Comparison of ENCODE assay signal across 23 cellular contexts in the genomic region with DNA sequence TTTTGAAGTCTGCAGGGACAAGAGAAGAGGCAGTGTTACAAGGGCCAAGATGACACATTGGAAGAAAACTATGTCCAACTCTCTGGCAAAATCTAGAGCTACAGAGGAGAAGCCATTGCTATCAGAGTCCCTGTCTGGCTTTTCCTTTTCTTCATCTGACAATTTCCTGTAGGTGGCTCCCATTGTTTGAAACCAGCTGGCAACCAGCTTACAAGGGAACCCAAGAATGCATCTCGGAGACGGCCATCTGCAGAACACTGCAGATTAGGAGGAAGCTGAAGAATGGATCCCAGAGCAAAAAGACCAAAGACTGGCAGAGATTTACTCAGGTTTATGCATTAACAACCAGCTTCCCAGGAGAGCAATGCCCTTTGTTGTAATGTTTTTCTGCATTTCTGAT.
DNase-seq lines count a peak whose midpoint lies in the region; ATAC-seq and TF ChIP-seq lines count a peak whose summit lies in the region.
"Had no signal": no experiment of that assay in that cellular context is flagged by ENCODE, and none has a peak within 500 bp of the region (broad histone marks: within the 10 kb centered on the region; RNA-seq: fewer than 3 reads in every experiment).

No MANE protein-coding gene starts in this region.

- H3K36me3 ChIP-seq in left ventricle myocardium inferior, result no peaks in the 10 kb centered on the region
- H3K36me3 ChIP-seq: colonic mucosa, right atrium auricular region, transverse colon had no signal

- no peak for DNase-seq in left ventricle myocardium inferior
- DNase-seq in left ventricle myocardium superior, result no peak
- DNase-seq in iPS-NIHi7 (ENCODE audit: extremely low spot score), result peak; percentile 11
- no peak for DNase-seq in activated naive CD8-positive, alpha-beta T cell treated with anti-CD3 and anti-CD28 coated beads for 36 hours
- DNase-seq in kidney tubule cell (ENCODE audit: low spot score), result no peak
- no peak for DNase-seq in activated CD4-positive, alpha-beta T cell treated with anti-CD3 and anti-CD28 coated beads for 48 hours
- DNase-seq: activated T-cell treated with anti-CD3 and anti-CD28 coated beads, Interleukin-2, amount 50 U/mL, for 48 hours; colonic mucosa; DND-41; KG1; kidney glomerular epithelial cell; NCI-H1048; NK-92 treated with Interleukin-12 subunit alpha and Interleukin-12 subunit beta, amount 100 ng/mL, for 24 hours; stimulated activated naive CD4-positive, alpha-beta T cell treated with Interleukin-2 at 50 U/mL for 16 hours; T-helper 1 cell; transverse colon had no signal

- H3K27ac Mint-ChIP-seq in activated naive CD8-positive, alpha-beta T cell treated with anti-CD3 and anti-CD28 coated beads for 36 hours, result no peak overlapping the region
- H3K27ac Mint-ChIP-seq: activated naive CD4-positive, alpha-beta T cell treated with anti-CD3 and anti-CD28 coated beads, Interleukin-2, amount 50 U/mL, for 72 hours had no signal

- H3K4me1 Mint-ChIP-seq in activated naive CD8-positive, alpha-beta T cell treated with anti-CD3 and anti-CD28 coated beads for 36 hours, result no peaks in the 10 kb centered on the region

- intact Hi-C loops in left ventricle myocardium inferior (cut with micrococcal nuclease), result no loop called here
- intact Hi-C loops in left ventricle myocardium superior (cut with micrococcal nuclease), result no loop called here

- H3K4me3 ChIP-seq in left ventricle myocardium inferior, result no peak overlapping the region
- H3K4me3 ChIP-seq: body of pancreas, colonic mucosa, right atrium auricular region, transverse colon had no signal

- no peaks in the 10 kb centered on the region for H3K36me3 Mint-ChIP-seq in activated naive CD8-positive, alpha-beta T cell treated with anti-CD3 and anti-CD28 coated beads for 36 hours
- H3K36me3 Mint-ChIP-seq: activated naive CD4-positive, alpha-beta T cell treated with anti-CD3 and anti-CD28 coated beads, Interleukin-2, amount 50 U/mL, for 72 hours had no signal

- H3K27me3 Mint-ChIP-seq in activated naive CD8-positive, alpha-beta T cell treated with anti-CD3 and anti-CD28 coated beads for 36 hours, result no peaks in the 10 kb centered on the region

- TF ChIP-seq CTCF in left ventricle myocardium inferior (IDR thresholded peaks at IDR 0.05; ENCODE audit: borderline replicate concordance), result no peak

- peak overlapping the region; percentile 14 for H3K27ac ChIP-seq in left ventricle myocardium inferior (replicated peaks)
- H3K27ac ChIP-seq: body of pancreas, colonic mucosa, foreskin keratinocyte, transverse colon, VCaP had no signal

- peaks cover 2% of the 10 kb centered on the region for H3K9me3 Mint-ChIP-seq in activated naive CD8-positive, alpha-beta T cell treated with anti-CD3 and anti-CD28 coated beads for 36 hours

- H3K4me3 Mint-ChIP-seq in activated naive CD8-positive, alpha-beta T cell treated with anti-CD3 and anti-CD28 coated beads for 36 hours, result no peak overlapping the region

- no peaks in the 10 kb centered on the region for H3K27me3 ChIP-seq in left ventricle myocardium inferior (ENCODE audit: low read depth)
- H3K27me3 ChIP-seq: body of pancreas, colonic mucosa, foreskin keratinocyte, right atrium auricular region, transverse colon had no signal

- ATAC-seq in left ventricle myocardium superior, result no peak
- 0 out of 3 replicates have a peak, but pooled peaks have one; percentile 31 for ATAC-seq in SK-N-SH treated with all-trans-retinoic acid at 6 μM for 48 hours
- no peak for ATAC-seq in GM18520 (IDR thresholded peaks at IDR 0.05; ENCODE audit: unreplicated experiment)
- ATAC-seq: activated naive CD4-positive, alpha-beta T cell treated with anti-CD3 and anti-CD28 coated beads, Interleukin-2, amount 50 U/mL, for 72 hours had no signal

- H3K9me3 ChIP-seq in left ventricle myocardium inferior (replicated peaks), result peaks cover 9% of the 10 kb centered on the region
- H3K9me3 ChIP-seq: body of pancreas, colonic mucosa, right atrium auricular region, transverse colon had no signal

- H3K4me1 ChIP-seq in left ventricle myocardium inferior, result no peaks in the 10 kb centered on the region
- H3K4me1 ChIP-seq: body of pancreas, colonic mucosa, foreskin keratinocyte, transverse colon had no signal

TF ChIP-seq in SK-N-SH treated with all-trans-retinoic acid at 6 μM for 48 hours, 23 proteins besides CTCF, POLR2A, EP300 and RAD21:
- TF ChIP-seq PPARA (CRISPR knock-in tag; IDR thresholded peaks at IDR 0.05; ENCODE audit: borderline replicate concordance) (no peak), BACH2 (CRISPR knock-in tag; IDR thresholded peaks at IDR 0.05; ENCODE audit: borderline replicate concordance) (no peak), ZNF8 (CRISPR knock-in tag; IDR thresholded peaks at IDR 0.05) (no peak), GLIS3 (CRISPR knock-in tag; IDR thresholded peaks at IDR 0.05) (no peak), CREB5 (CRISPR knock-in tag; IDR thresholded peaks at IDR 0.05; ENCODE audit: low read depth) (no peak), ZC3H10 (CRISPR knock-in tag; IDR thresholded peaks at IDR 0.05) (no peak), ISL1 (CRISPR knock-in tag; IDR thresholded peaks at IDR 0.05) (no peak), TOX (CRISPR knock-in tag; IDR thresholded peaks at IDR 0.05; ENCODE audit: borderline replicate concordance) (no peak)
- TF ChIP-seq, protein P1, sequence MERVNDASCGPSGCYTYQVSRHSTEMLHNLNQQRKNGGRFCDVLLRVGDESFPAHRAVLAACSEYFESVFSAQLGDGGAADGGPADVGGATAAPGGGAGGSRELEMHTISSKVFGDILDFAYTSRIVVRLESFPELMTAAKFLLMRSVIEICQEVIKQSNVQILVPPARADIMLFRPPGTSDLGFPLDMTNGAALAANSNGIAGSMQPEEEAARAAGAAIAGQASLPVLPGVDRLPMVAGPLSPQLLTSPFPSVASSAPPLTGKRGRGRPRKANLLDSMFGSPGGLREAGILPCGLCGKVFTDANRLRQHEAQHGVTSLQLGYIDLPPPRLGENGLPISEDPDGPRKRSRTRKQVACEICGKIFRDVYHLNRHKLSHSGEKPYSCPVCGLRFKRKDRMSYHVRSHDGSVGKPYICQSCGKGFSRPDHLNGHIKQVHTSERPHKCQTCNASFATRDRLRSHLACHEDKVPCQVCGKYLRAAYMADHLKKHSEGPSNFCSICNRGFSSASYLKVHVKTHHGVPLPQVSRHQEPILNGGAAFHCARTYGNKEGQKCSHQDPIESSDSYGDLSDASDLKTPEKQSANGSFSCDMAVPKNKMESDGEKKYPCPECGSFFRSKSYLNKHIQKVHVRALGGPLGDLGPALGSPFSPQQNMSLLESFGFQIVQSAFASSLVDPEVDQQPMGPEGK (CRISPR knock-in tag; IDR thresholded peaks at IDR 0.05; ENCODE audit: borderline replicate concordance), result no peak
